In the genomic region with DNA sequence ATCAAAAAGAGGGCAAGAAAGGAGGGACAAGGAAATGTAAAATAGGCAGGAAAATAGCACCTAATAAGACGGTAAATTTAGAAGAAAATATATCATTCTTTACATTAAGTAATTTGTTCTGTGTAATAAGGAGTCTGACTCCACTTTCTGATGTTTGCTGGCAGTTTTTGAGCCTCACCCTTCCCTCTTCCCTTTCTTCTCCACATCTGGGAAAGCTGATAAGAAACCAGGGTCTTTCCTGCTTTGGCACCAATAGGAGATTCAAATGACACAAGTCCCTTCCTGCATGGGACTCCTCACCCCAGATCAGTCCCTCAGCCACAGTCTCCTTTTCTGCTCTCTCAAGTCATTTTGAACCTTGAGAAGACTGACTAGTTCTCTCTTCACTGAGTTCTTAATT, we compare ENCODE assay signal across 22 cellular contexts. TPM values are rescaled to one million over a fixed set of nuclear protein-coding genes. Genes with fewer than 3 reads are reported as not detected.
"Had no signal": no experiment of that assay in that cellular context is flagged by ENCODE, and none has a peak within 500 bp of the region (broad histone marks: within the 10 kb centered on the region; RNA-seq: fewer than 3 reads in every experiment).

No MANE protein-coding gene starts in this region.

- H3K4me3 Mint-ChIP-seq: activated CD8-positive, alpha-beta T cell treated with anti-CD3 and anti-CD28 coated beads for 36 hours; activated naive CD8-positive, alpha-beta T cell treated with anti-CD3 and anti-CD28 coated beads, Interleukin-2, amount 10 ng/mL, durations not matched to agents 7 days and 5 days; activated T-cell treated with anti-CD3 and anti-CD28 coated beads, Interleukin-2, amount 50 U/mL, for 72 hours; naive thymus-derived CD8-positive, alpha-beta T cell had no signal

- H3K27ac ChIP-seq: right lobe of liver, WERI-Rb-1 had no signal

- H3K4me1 ChIP-seq: right lobe of liver, thyroid gland had no signal

- H3K9me3 Mint-ChIP-seq: activated CD8-positive, alpha-beta T cell treated with anti-CD3 and anti-CD28 coated beads for 36 hours; activated naive CD8-positive, alpha-beta T cell treated with anti-CD3 and anti-CD28 coated beads, Interleukin-2, amount 10 ng/mL, durations not matched to agents 7 days and 5 days had no signal

- H3K27ac Mint-ChIP-seq: activated CD8-positive, alpha-beta T cell treated with anti-CD3 and anti-CD28 coated beads for 36 hours; activated naive CD8-positive, alpha-beta T cell treated with anti-CD3 and anti-CD28 coated beads, Interleukin-2, amount 10 ng/mL, durations not matched to agents 7 days and 5 days; activated T-cell treated with anti-CD3 and anti-CD28 coated beads, Interleukin-2, amount 50 U/mL, for 72 hours; naive thymus-derived CD8-positive, alpha-beta T cell had no signal

- DNase-seq: activated CD4-positive, alpha-beta T cell treated with anti-CD3 and anti-CD28 coated beads for 4 hours; activated CD8-positive, alpha-beta memory T cell treated with anti-CD3 and anti-CD28 coated beads, Interleukin-2, amount 50 U/mL, for 4 hours; activated CD8-positive, alpha-beta T cell treated with anti-CD3 and anti-CD28 coated beads for 36 hours; activated gamma-delta T cell treated with Interleukin-2 at 50 U/mL for 16 hours; activated naive CD8-positive, alpha-beta T cell treated with anti-CD3 and anti-CD28 coated beads, Interleukin-2, amount 10 ng/mL, durations not matched to agents 7 days and 5 days; activated T-cell treated with anti-CD3 and anti-CD28 coated beads, Interleukin-2, amount 50 U/mL, for 72 hours; effector memory CD4-positive, alpha-beta T cell; erythroblast; hypothalamus; kidney glomerular epithelial cell; mucosa of descending colon; naive thymus-derived CD8-positive, alpha-beta T cell; right lobe of liver; stimulated activated CD4-positive, alpha-beta T cell treated with anti-CD3 and anti-CD28 coated beads, Interleukin-2, amount 100 ng/mL, for 48 hours; stimulated activated CD8-positive, alpha-beta memory T cell treated with anti-CD3 and anti-CD28 coated beads, Interleukin-4, amount 100 ng/mL, for 48 hours; stimulated activated naive CD8-positive, alpha-beta T cell treated with anti-CD3 and anti-CD28 coated beads, Interleukin-15, Interleukin-2, amounts not matched to agents 100 U/mL and 50 U/mL, for 24 hours; thyroid gland; WERI-Rb-1 had no signal

- H3K9me3 ChIP-seq: mucosa of descending colon, right lobe of liver, thyroid gland had no signal

- H3K27me3 ChIP-seq: right lobe of liver, thyroid gland had no signal

- H3K36me3 Mint-ChIP-seq: activated naive CD8-positive, alpha-beta T cell treated with anti-CD3 and anti-CD28 coated beads, Interleukin-2, amount 10 ng/mL, durations not matched to agents 7 days and 5 days; naive thymus-derived CD8-positive, alpha-beta T cell had no signal

- ATAC-seq: activated CD8-positive, alpha-beta T cell treated with anti-CD3 and anti-CD28 coated beads for 36 hours; activated T-cell treated with anti-CD3 and anti-CD28 coated beads, Interleukin-2, amount 50 U/mL, for 72 hours; mucosa of descending colon; naive thymus-derived CD8-positive, alpha-beta T cell; right lobe of liver; stimulated activated naive CD8-positive, alpha-beta T cell treated with anti-CD3 and anti-CD28 coated beads, Interleukin-15, Interleukin-2, amounts not matched to agents 100 U/mL and 50 U/mL, for 24 hours had no signal

- H3K4me1 Mint-ChIP-seq: activated naive CD8-positive, alpha-beta T cell treated with anti-CD3 and anti-CD28 coated beads, Interleukin-2, amount 10 ng/mL, durations not matched to agents 7 days and 5 days; naive thymus-derived CD8-positive, alpha-beta T cell had no signal

- H3K36me3 ChIP-seq: right lobe of liver, thyroid gland, WERI-Rb-1 had no signal

- H3K4me3 ChIP-seq: mucosa of descending colon, right lobe of liver, thyroid gland had no signal

RNA-seq across cellular contexts. Expression of a gene that starts 31.2 kb away (rescaled TPM):
- total RNA-seq: activated CD8-positive, alpha-beta T cell treated with anti-CD3 and anti-CD28 coated beads for 36 hours; activated naive CD8-positive, alpha-beta T cell treated with anti-CD3 and anti-CD28 coated beads, Interleukin-2, amount 10 ng/mL, durations not matched to agents 7 days and 5 days; activated T-cell treated with anti-CD3 and anti-CD28 coated beads, Interleukin-2, amount 50 U/mL, for 72 hours; astrocyte; lung microvascular endothelial cell; mucosa of descending colon; naive thymus-derived CD8-positive, alpha-beta T cell; posterior vena cava; SK-MEL-5; thyroid gland had no signal

RNA-seq across cellular contexts. Expression of a gene that starts 42.8 kb away (rescaled TPM):
- total RNA-seq: activated CD8-positive, alpha-beta T cell treated with anti-CD3 and anti-CD28 coated beads for 36 hours; activated T-cell treated with anti-CD3 and anti-CD28 coated beads, Interleukin-2, amount 50 U/mL, for 72 hours had no signal
